ENCODE assay signal across 21 cellular contexts in genomic region chr5:24363789-24364534, GRCh38.
DNase-seq lines count a peak whose midpoint lies in the region; ATAC-seq and TF ChIP-seq lines count a peak whose summit lies in the region.
"Had no signal": no experiment of that assay in that cellular context is flagged by ENCODE, and none has a peak within 500 bp of the region (broad histone marks: within the 10 kb centered on the region; RNA-seq: fewer than 3 reads in every experiment).

No MANE protein-coding gene starts in this region.

- no peaks in the 10 kb centered on the region for H3K27me3 ChIP-seq in upper lobe of right lung
- H3K27me3 ChIP-seq: esophagus squamous epithelium, upper lobe of left lung had no signal

- ATAC-seq in upper lobe of right lung, result peak; percentile 31
- ATAC-seq in GM21526 (IDR thresholded peaks at IDR 0.05; ENCODE audit: low FRiP score, unreplicated experiment), result no peak
- no peak for ATAC-seq in GM21360 (IDR thresholded peaks at IDR 0.05; ENCODE audit: unreplicated experiment)

- no peaks in the 10 kb centered on the region for H3K4me1 ChIP-seq in upper lobe of right lung
- H3K4me1 ChIP-seq: esophagus squamous epithelium, upper lobe of left lung had no signal

- H3K36me3 ChIP-seq in upper lobe of right lung, result no peaks in the 10 kb centered on the region
- H3K36me3 ChIP-seq: esophagus squamous epithelium, upper lobe of left lung had no signal

- intact Hi-C loops in upper lobe of right lung (cut with DNase I), result no loop called here

- H3K4me3 ChIP-seq in upper lobe of right lung, result no peak overlapping the region
- no peak overlapping the region for H3K4me3 ChIP-seq in coronary artery
- H3K4me3 ChIP-seq: dorsolateral prefrontal cortex, esophagus squamous epithelium, GM23248, SK-N-MC, upper lobe of left lung had no signal

- no peaks in the 10 kb centered on the region for H3K9me3 ChIP-seq in upper lobe of right lung
- H3K9me3 ChIP-seq: upper lobe of left lung had no signal

- DNase-seq in NCI-H1417 (lab: John Stamatoyannopoulos, UW) (peak in 2 of 3 experiments; percentile 62 to 76), NCI-H1417 treated with DMSO at 0.1 percent for 48 hours (lab: John Stamatoyannopoulos, UW) (no peak), NCI-H345 treated with DMSO at 0.1 percent for 48 hours (lab: John Stamatoyannopoulos, UW; ENCODE audit: unreplicated experiment) (peak; percentile 90), SW480 (ENCODE audit: low spot score) (peak; percentile 94), upper lobe of right lung (no peak), coronary artery (ENCODE audit: low spot score) (no peak)
- DNase-seq: activated CD4-positive, alpha-beta T cell treated with anti-CD3 and anti-CD28 coated beads, Interleukin-2, amount 50 U/mL, for 1 hour; activated naive CD4-positive, alpha-beta T cell treated with anti-CD3 and anti-CD28 coated beads, Interleukin-2, amount 50 U/mL, for 16 hours; activated T-cell treated with anti-CD3 and anti-CD28 coated beads for 4 hours; esophagus squamous epithelium; GM23248; Karpas-422; NCI-H2171; nephron progenitor cell; stimulated activated naive CD4-positive, alpha-beta T cell treated with Interleukin-2 at 50 U/mL for 16 hours; upper lobe of left lung had no signal

- no peak for TF ChIP-seq CTCF in upper lobe of right lung (IDR thresholded peaks at IDR 0.05)
- TF ChIP-seq CTCF in coronary artery (IDR thresholded peaks at IDR 0.05), result no peak

- H3K27ac ChIP-seq in upper lobe of right lung, result no peak overlapping the region
- H3K27ac ChIP-seq in coronary artery, result no peak overlapping the region
- H3K27ac ChIP-seq: C4-2B, dorsolateral prefrontal cortex, esophagus squamous epithelium, GM23248, SK-N-MC, upper lobe of left lung had no signal

Comparison
In these comparisons a context has a peak if more than half of its experiments do, and no peak if none do; other contexts are left out.
1. DNase-seq: peak in NCI-H1417 (2 of 3), NCI-H345 treated with DMSO at 0.1 percent for 48 hours (single experiment) and SW480 (single experiment); none in NCI-H1417 treated with DMSO at 0.1 percent for 48 hours (single experiment), upper lobe of right lung (single experiment) and coronary artery (single experiment).